ENCODE assay signal across 11 cellular contexts in the genomic region with DNA sequence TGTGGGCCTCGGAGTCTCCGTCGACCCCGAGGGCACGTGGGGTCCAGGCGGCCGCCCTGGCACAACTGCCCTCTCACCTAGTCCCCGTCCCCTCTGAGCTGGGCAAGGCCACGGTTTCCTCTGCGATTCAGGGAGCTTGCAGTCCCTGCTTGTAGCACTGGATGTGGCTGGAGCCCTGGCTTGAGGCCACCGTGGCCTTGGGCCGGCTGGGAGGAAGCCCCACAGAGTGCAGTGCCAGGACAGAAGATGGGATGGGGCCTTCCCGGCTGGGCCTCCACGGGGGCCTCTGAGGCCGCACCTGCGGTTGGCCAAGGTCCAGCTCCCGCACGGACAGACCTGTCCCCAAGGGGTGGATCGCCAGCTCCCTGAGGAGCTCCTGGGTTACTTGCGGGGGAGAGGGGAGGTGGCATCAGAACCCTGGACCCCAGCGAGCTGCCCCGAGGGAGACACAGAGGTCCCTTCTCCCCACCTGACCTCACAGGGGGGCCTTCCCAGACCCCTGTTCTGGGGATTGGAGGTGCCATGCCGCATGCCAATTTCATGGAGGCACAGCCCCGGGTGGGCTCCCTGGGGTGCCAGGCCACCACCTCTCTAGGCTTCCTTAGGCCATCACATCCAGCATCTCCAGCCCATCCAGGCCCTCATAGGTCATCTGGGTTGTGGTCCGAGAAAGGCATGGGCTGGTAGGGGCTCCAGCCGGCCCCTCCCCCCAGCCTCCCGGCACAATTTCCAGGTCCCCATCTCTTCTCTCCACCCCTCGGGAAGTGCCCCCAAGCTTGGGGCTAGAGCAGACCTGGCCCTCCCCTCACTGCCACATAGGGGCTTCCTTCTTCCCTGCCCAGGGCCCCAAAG.
DNase-seq lines count a peak whose midpoint lies in the region; ATAC-seq and TF ChIP-seq lines count a peak whose summit lies in the region.
"Had no signal": no experiment of that assay in that cellular context is flagged by ENCODE, and none has a peak within 500 bp of the region (broad histone marks: within the 10 kb centered on the region; RNA-seq: fewer than 3 reads in every experiment).

No MANE protein-coding gene starts in this region.

- H3K4me3 ChIP-seq in HCT116 (replicated peaks in 1 of 2; ENCODE audit: low read depth in 1 of 2, low read length in 2 of 2) = no peak overlapping the region
- H3K4me3 ChIP-seq: body of pancreas had no signal

- peaks cover 27% of the 10 kb centered on the region for H3K36me3 Mint-ChIP-seq in activated T-helper 2 cell treated with anti-CD3 and anti-CD28 coated beads, Interferon-gamma antibody, Interleukin-2, Interleukin-4, amounts not matched to agents 10 μg/mL and 5 μg/mL and 100 μg/mL, durations not matched to agents 14 hours and 24 hours and 36 hours (ENCODE audit: low read depth)
- H3K36me3 Mint-ChIP-seq in immature natural killer cell = peaks cover 11 to 17% (median 16%) of the 10 kb centered on the region in 3 donors
- peaks cover 25% of the 10 kb centered on the region for H3K36me3 Mint-ChIP-seq in stimulated activated memory B cell treated with anti-CD40 and anti-IgM and Interleukin-4, amounts not matched to agents 10 μg/mL and 1 μg/mL and 100 μg/mL, for 72 hours
- H3K36me3 Mint-ChIP-seq in Calu3 (ENCODE audit: insufficient read depth, unreplicated experiment) = peaks cover 28% of the 10 kb centered on the region

- H3K4me1 ChIP-seq in HCT116 (ENCODE audit: control insufficient read depth in 1 of 2, insufficient read depth in 2 of 2, low read length in 2 of 2) = peaks cover 16 to 40% of the 10 kb centered on the region in 2 experiments

- BruUV-seq in HCT116 (replicated peaks; lab: Mats Ljungman, UMichigan) (no TSS peak), Calu3 (replicated peaks; lab: Mats Ljungman, UMichigan) (no TSS peak)

- H3K9me3 ChIP-seq in HCT116 (ENCODE audit: control insufficient read depth in 1 of 2, insufficient read depth in 1 of 2, low read depth in 1 of 2, low read length in 2 of 2) = no peaks in the 10 kb centered on the region
- H3K9me3 ChIP-seq: body of pancreas had no signal

- peak overlapping the region; percentile 28 for H3K27ac Mint-ChIP-seq in activated T-helper 2 cell treated with anti-CD3 and anti-CD28 coated beads, Interferon-gamma antibody, Interleukin-2, Interleukin-4, amounts not matched to agents 10 μg/mL and 5 μg/mL and 100 μg/mL, durations not matched to agents 14 hours and 24 hours and 36 hours
- H3K27ac Mint-ChIP-seq in immature natural killer cell (peak overlapping the region; percentile 48 to 78 (median 60)), Calu3 (ENCODE audit: unreplicated experiment) (no peak overlapping the region)
- peak overlapping the region; percentile 69 for H3K27ac Mint-ChIP-seq in stimulated activated memory B cell treated with anti-CD40 and anti-IgM and Interleukin-4, amounts not matched to agents 10 μg/mL and 1 μg/mL and 100 μg/mL, for 72 hours
- H3K27ac Mint-ChIP-seq: nephron progenitor cell; stimulated activated naive B cell treated with anti-CD40 and anti-IgM and Interleukin-4, amounts not matched to agents 10 μg/mL and 1 μg/mL and 100 μg/mL, for 72 hours had no signal

- peak overlapping the region; percentile 17; the same call in 1 of the 2 replicates for H3K9ac ChIP-seq in HCT116 (ENCODE audit: low read length)

- DNase-seq in HCT116 (ENCODE audit: low read depth, low spot score) (no peak), immature natural killer cell (no peak), posterior vena cava (ENCODE audit: low spot score) (no peak), Calu3 (no peak), germinal center (ENCODE audit: low spot score) (no peak), cortex of kidney (lab: John Stamatoyannopoulos, UW) (no peak)
- no peak for DNase-seq in activated T-helper 2 cell treated with anti-CD3 and anti-CD28 coated beads, Interferon-gamma antibody, Interleukin-2, Interleukin-4, amounts not matched to agents 10 μg/mL and 5 μg/mL and 100 μg/mL, durations not matched to agents 14 hours and 24 hours and 36 hours (ENCODE audit: low spot score)

- no peaks in the 10 kb centered on the region for H4K20me1 ChIP-seq in HCT116 (ENCODE audit: insufficient read depth)

- RAD21 ChIA-PET in HCT116 (lab: Charles Lee; ENCODE audit: low non-redundant PET in 1 of 2, low total read pairs in 2 of 2, uncharacterized antibody in 2 of 2, unreplicated experiment in 2 of 2) = no interaction called here

- no peak for TF ChIP-seq RAD21 in HCT116 (IDR thresholded peaks at IDR 0.05; ENCODE audit: low read depth)

- no peak for ATAC-seq in HCT116
- ATAC-seq in stimulated activated memory B cell treated with anti-CD40 and anti-IgM and Interleukin-4, amounts not matched to agents 10 μg/mL and 1 μg/mL and 100 μg/mL, for 72 hours = no peak
- ATAC-seq: body of pancreas had no signal

- H3K9me2 ChIP-seq in HCT116 (ENCODE audit: insufficient read depth) = no peaks in the 10 kb centered on the region

- TF ChIP-seq POLR2A in HCT116 (IDR thresholded peaks at IDR 0.05; ENCODE audit: borderline replicate concordance, extremely low read depth, insufficient read depth, insufficient read length) = no peak

- H2AFZ ChIP-seq in HCT116 (ENCODE audit: low read depth, low read length, poor library complexity, severe bottlenecking) = no peak overlapping the region

- H3K4me3 Mint-ChIP-seq in activated T-helper 2 cell treated with anti-CD3 and anti-CD28 coated beads, Interferon-gamma antibody, Interleukin-2, Interleukin-4, amounts not matched to agents 10 μg/mL and 5 μg/mL and 100 μg/mL, durations not matched to agents 14 hours and 24 hours and 36 hours (ENCODE audit: low read depth) = no peak overlapping the region
- H3K4me3 Mint-ChIP-seq in immature natural killer cell (no peak overlapping the region), Calu3 (ENCODE audit: low read depth, unreplicated experiment) (no peak overlapping the region)
- no peak overlapping the region for H3K4me3 Mint-ChIP-seq in stimulated activated memory B cell treated with anti-CD40 and anti-IgM and Interleukin-4, amounts not matched to agents 10 μg/mL and 1 μg/mL and 100 μg/mL, for 72 hours
- H3K4me3 Mint-ChIP-seq: nephron progenitor cell; stimulated activated naive B cell treated with anti-CD40 and anti-IgM and Interleukin-4, amounts not matched to agents 10 μg/mL and 1 μg/mL and 100 μg/mL, for 72 hours had no signal

- H3K27me3 ChIP-seq in HCT116 (ENCODE audit: insufficient read depth, low read length) = no peaks in the 10 kb centered on the region
- H3K27me3 ChIP-seq: body of pancreas had no signal

- H3K79me2 ChIP-seq in HCT116 (ENCODE audit: insufficient read depth, low read length) = no peaks in the 10 kb centered on the region

- H3K36me3 ChIP-seq in HCT116 (ENCODE audit: control insufficient read depth in 1 of 2, insufficient read depth in 2 of 2, low read length in 2 of 2) = peaks cover 4 to 10% of the 10 kb centered on the region in 2 experiments; a peak in 3 of 4 replicates

- no peaks in the 10 kb centered on the region for H3K4me1 Mint-ChIP-seq in activated T-helper 2 cell treated with anti-CD3 and anti-CD28 coated beads, Interferon-gamma antibody, Interleukin-2, Interleukin-4, amounts not matched to agents 10 μg/mL and 5 μg/mL and 100 μg/mL, durations not matched to agents 14 hours and 24 hours and 36 hours (ENCODE audit: low read depth)
- H3K4me1 Mint-ChIP-seq in immature natural killer cell (peaks cover 2 to 10% of the 10 kb centered on the region in 2 donors), Calu3 (ENCODE audit: low read depth, unreplicated experiment) (no peaks in the 10 kb centered on the region)
- H3K4me1 Mint-ChIP-seq in stimulated activated memory B cell treated with anti-CD40 and anti-IgM and Interleukin-4, amounts not matched to agents 10 μg/mL and 1 μg/mL and 100 μg/mL, for 72 hours = peaks cover 46% of the 10 kb centered on the region

- H3K27me3 Mint-ChIP-seq in activated T-helper 2 cell treated with anti-CD3 and anti-CD28 coated beads, Interferon-gamma antibody, Interleukin-2, Interleukin-4, amounts not matched to agents 10 μg/mL and 5 μg/mL and 100 μg/mL, durations not matched to agents 14 hours and 24 hours and 36 hours (ENCODE audit: low read depth) = no peaks in the 10 kb centered on the region
- H3K27me3 Mint-ChIP-seq in immature natural killer cell (ENCODE audit: low read depth in 3 of 3) (peaks cover 0 to 16% (median 11%) of the 10 kb centered on the region in 3 donors), Calu3 (ENCODE audit: unreplicated experiment) (no peaks in the 10 kb centered on the region)
- no peaks in the 10 kb centered on the region for H3K27me3 Mint-ChIP-seq in stimulated activated memory B cell treated with anti-CD40 and anti-IgM and Interleukin-4, amounts not matched to agents 10 μg/mL and 1 μg/mL and 100 μg/mL, for 72 hours
- H3K27me3 Mint-ChIP-seq: stimulated activated naive B cell treated with anti-CD40 and anti-IgM and Interleukin-4, amounts not matched to agents 10 μg/mL and 1 μg/mL and 100 μg/mL, for 72 hours had no signal

- intact Hi-C loops in HCT116 (cut with micrococcal nuclease) = no loop called here
- intact Hi-C loops in activated T-helper 2 cell treated with anti-CD3 and anti-CD28 coated beads, Interferon-gamma antibody, Interleukin-2, Interleukin-4, amounts not matched to agents 10 μg/mL and 5 μg/mL and 100 μg/mL, durations not matched to agents 14 hours and 24 hours and 36 hours (cut with micrococcal nuclease) = loop anchor here (10.0 kb wide), 1 partner anchor 214 kb away; a partner anchor contains a TSS
- intact Hi-C loops in posterior vena cava (cut with DNase I) = no loop called here
- intact Hi-C loops in Calu3 (cut with micrococcal nuclease; ENCODE audit: unreplicated experiment) = loop anchor here (5.0 kb wide), 1 partner anchor 113 kb away; no protein-coding TSS in a partner anchor

- no peaks in the 10 kb centered on the region for H3K9me3 Mint-ChIP-seq in activated T-helper 2 cell treated with anti-CD3 and anti-CD28 coated beads, Interferon-gamma antibody, Interleukin-2, Interleukin-4, amounts not matched to agents 10 μg/mL and 5 μg/mL and 100 μg/mL, durations not matched to agents 14 hours and 24 hours and 36 hours
- H3K9me3 Mint-ChIP-seq in immature natural killer cell (no peaks in the 10 kb centered on the region), Calu3 (ENCODE audit: low read depth, unreplicated experiment) (no peaks in the 10 kb centered on the region)
- no peaks in the 10 kb centered on the region for H3K9me3 Mint-ChIP-seq in stimulated activated memory B cell treated with anti-CD40 and anti-IgM and Interleukin-4, amounts not matched to agents 10 μg/mL and 1 μg/mL and 100 μg/mL, for 72 hours
- H3K9me3 Mint-ChIP-seq: nephron progenitor cell; stimulated activated naive B cell treated with anti-CD40 and anti-IgM and Interleukin-4, amounts not matched to agents 10 μg/mL and 1 μg/mL and 100 μg/mL, for 72 hours had no signal

- peak overlapping the region; percentile 56; the same call in 1 of the 2 replicates for H3K27ac ChIP-seq in HCT116 (ENCODE audit: low read depth, low read length)

- POLR2A ChIA-PET in HCT116 (lab: Charles Lee) = no interaction called here

- no peak overlapping the region for H3K4me2 ChIP-seq in HCT116 (ENCODE audit: low read length)

- TF ChIP-seq CTCF in HCT116 (IDR thresholded peaks at IDR 0.05 in 2 of 3, conservative IDR thresholded peaks at IDR 0.05 in 1 of 3; ENCODE audit: borderline replicate concordance in 1 of 3, insufficient read depth in 1 of 3, low read depth in 2 of 3, low read length in 2 of 3) (no peak), Calu3 (IDR thresholded peaks at IDR 0.05; ENCODE audit: unreplicated experiment) (no peak)

- CTCF ChIA-PET in HCT116 (lab: Charles Lee) = interaction anchor here (3.1 kb wide), 1 partner anchor 71 kb away, joined by 13 read pairs; no protein-coding TSS in a partner anchor
- CTCF ChIA-PET in Calu3 (lab: Charles Lee) = interaction anchor here (1.2 kb wide), 1 partner anchor 116 kb away, joined by 4 read pairs; no protein-coding TSS in a partner anchor

Comparison
In these comparisons a context has a peak if more than half of its experiments do, and no peak if none do; other contexts are left out.
1. intact Hi-C loops: an anchor here in activated T-helper 2 cell treated with anti-CD3 and anti-CD28 coated beads, Interferon-gamma antibody, Interleukin-2, Interleukin-4, amounts not matched to agents 10 μg/mL and 5 μg/mL and 100 μg/mL, durations not matched to agents 14 hours and 24 hours and 36 hours (10.0 kb wide) and Calu3 (5.0 kb wide); none called in HCT116 and posterior vena cava.